Comparison of ENCODE assay signal across 23 cellular contexts in the genomic region with DNA sequence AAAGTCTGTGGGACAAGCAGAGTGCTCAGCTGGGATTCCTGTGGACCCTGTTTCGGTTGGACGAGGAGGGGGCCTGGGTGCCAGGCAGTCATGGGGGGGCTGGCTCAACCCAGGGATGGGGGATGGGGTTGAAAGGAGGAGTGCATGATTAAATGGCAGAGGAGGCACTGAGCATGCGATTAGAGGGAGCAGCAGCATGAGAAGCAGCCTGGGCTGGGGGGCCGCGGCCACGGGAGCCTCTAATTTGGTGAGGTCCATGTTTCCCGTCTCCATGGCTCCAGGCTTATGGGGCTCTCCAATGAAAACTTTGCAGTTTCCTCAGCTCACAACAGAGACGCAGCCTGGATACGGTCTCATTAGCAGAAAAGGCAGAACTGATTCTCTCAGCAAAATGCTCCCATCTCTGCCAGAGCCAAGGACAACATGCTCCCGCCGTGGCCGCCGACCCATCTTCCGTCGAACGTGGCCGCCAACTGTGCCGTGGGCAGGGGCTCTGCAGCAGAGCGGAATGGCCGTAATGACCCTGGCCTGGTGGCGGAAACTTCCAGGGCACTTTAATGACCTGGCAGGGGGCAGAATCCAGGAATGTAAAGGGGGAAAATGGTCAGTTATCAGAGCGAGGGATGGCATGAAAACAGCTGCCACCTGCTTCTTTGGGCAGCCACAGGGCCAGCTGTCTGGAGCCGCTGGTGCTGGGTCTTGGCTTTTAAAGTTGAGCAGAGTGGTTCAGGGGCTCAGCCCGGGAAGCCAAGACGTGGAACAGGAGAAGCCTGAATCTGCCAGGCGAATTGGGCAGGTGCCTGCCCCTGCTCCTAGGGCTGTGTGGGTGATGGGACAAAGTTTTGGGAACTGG.
DNase-seq lines count a peak whose midpoint lies in the region; ATAC-seq and TF ChIP-seq lines count a peak whose summit lies in the region.
"Had no signal": no experiment of that assay in that cellular context is flagged by ENCODE, and none has a peak within 500 bp of the region (broad histone marks: within the 10 kb centered on the region; RNA-seq: fewer than 3 reads in every experiment).

No MANE protein-coding gene starts in this region.

- H3K36me3 Mint-ChIP-seq in chondrocyte (ENCODE audit: low read depth) (peaks cover 51% of the 10 kb centered on the region), nephron progenitor cell (ENCODE audit: low read depth) (peaks cover 32% of the 10 kb centered on the region)
- H3K36me3 Mint-ChIP-seq in activated CD4-positive, alpha-beta T cell treated with anti-CD3 and anti-CD28 coated beads, Interleukin-2, amount 10 ng/mL, durations not matched to agents 24 days and 14 days (ENCODE audit: low read depth) = no peaks in the 10 kb centered on the region

- H3K9me3 Mint-ChIP-seq in chondrocyte (ENCODE audit: low read depth) = no peaks in the 10 kb centered on the region
- H3K9me3 Mint-ChIP-seq in nephron progenitor cell = peaks cover 20% of the 10 kb centered on the region
- peaks cover 13% of the 10 kb centered on the region for H3K9me3 Mint-ChIP-seq in activated CD4-positive, alpha-beta T cell treated with anti-CD3 and anti-CD28 coated beads, Interleukin-2, amount 10 ng/mL, durations not matched to agents 24 days and 14 days

- in situ Hi-C loops in brain microvascular endothelial cell (cut with HindIII; ENCODE audit: low pct_ligation_motif_present, low sequenced_read_pairs) = no loop called here

- peaks cover 0 to 15% (median 2%) of the 10 kb centered on the region in 4 donors for H3K4me1 ChIP-seq in tibial artery

- H3K36me3 ChIP-seq in tibial artery = peaks cover 0 to 18% (median 6%) of the 10 kb centered on the region in 3 donors
- peaks cover 85% of the 10 kb centered on the region for H3K36me3 ChIP-seq in brain microvascular endothelial cell (replicated peaks)

- no peaks in the 10 kb centered on the region for H3K27me3 ChIP-seq in tibial artery
- no peaks in the 10 kb centered on the region for H3K27me3 ChIP-seq in brain microvascular endothelial cell (replicated peaks)

- TF ChIP-seq CTCF in chondrocyte (IDR thresholded peaks at IDR 0.05) (no peak), nephron progenitor cell (IDR thresholded peaks at IDR 0.05) (no peak), tibial artery (IDR thresholded peaks at IDR 0.05) (no peak), brain microvascular endothelial cell (IDR thresholded peaks at IDR 0.05; ENCODE audit: low read depth, low read length, missing control alignments) (no peak)

- H3K27ac Mint-ChIP-seq in chondrocyte (ENCODE audit: unreplicated experiment) (peak overlapping the region; percentile 76), nephron progenitor cell (peak overlapping the region; percentile 45)
- H3K27ac Mint-ChIP-seq in activated CD4-positive, alpha-beta T cell treated with anti-CD3 and anti-CD28 coated beads, Interleukin-2, amount 10 ng/mL, durations not matched to agents 24 days and 14 days = no peak overlapping the region
- H3K27ac Mint-ChIP-seq: CD4-positive, alpha-beta T cell had no signal

- no peaks in the 10 kb centered on the region for H3K9me3 ChIP-seq in tibial artery
- H3K9me3 ChIP-seq: Caco-2 had no signal

- peaks cover 33% of the 10 kb centered on the region for H3K4me1 Mint-ChIP-seq in chondrocyte (ENCODE audit: low read depth)
- H3K4me1 Mint-ChIP-seq in nephron progenitor cell = peaks cover 12% of the 10 kb centered on the region
- H3K4me1 Mint-ChIP-seq in activated CD4-positive, alpha-beta T cell treated with anti-CD3 and anti-CD28 coated beads, Interleukin-2, amount 10 ng/mL, durations not matched to agents 24 days and 14 days = no peaks in the 10 kb centered on the region

- H3K4me3 ChIP-seq in tibial artery (no peak overlapping the region), brain microvascular endothelial cell (ENCODE audit: low read depth, low read length) (no peak overlapping the region)
- H3K4me3 ChIP-seq: GM12878, GM23248, PC-9 had no signal

- H3K4me3 Mint-ChIP-seq in chondrocyte (ENCODE audit: unreplicated experiment) = no peak overlapping the region
- H3K4me3 Mint-ChIP-seq in nephron progenitor cell = no peak overlapping the region
- no peak overlapping the region for H3K4me3 Mint-ChIP-seq in activated CD4-positive, alpha-beta T cell treated with anti-CD3 and anti-CD28 coated beads, Interleukin-2, amount 10 ng/mL, durations not matched to agents 24 days and 14 days
- H3K4me3 Mint-ChIP-seq: CD4-positive, alpha-beta T cell had no signal

- DNase-seq in Right ventricle myocardium inferior (ENCODE audit: missing footprints) (peak; percentile 25), cardiac septum (ENCODE audit: low spot score) (no peak), chondrocyte (ENCODE audit: low spot score) (no peak), nephron progenitor cell (no peak), tibial artery (no peak), superior temporal gyrus (ENCODE audit: extremely low spot score) (no peak), brain microvascular endothelial cell (no peak)
- no peak for DNase-seq in activated CD4-positive, alpha-beta T cell treated with anti-CD3 and anti-CD28 coated beads, Interleukin-2, amount 10 ng/mL, durations not matched to agents 24 days and 14 days
- DNase-seq: 8988T; Caco-2; CD4-positive, alpha-beta T cell; EL; GM23248; Kasumi-1; MM.1S; NCI-H1092; NCI-H1436 treated with DMSO at 0.1 percent for 48 hours; NCI-H2029; NCI-H2171; NCI-H526; PC-9 had no signal

- intact Hi-C loops in Right ventricle myocardium inferior (cut with DNase I) (no loop called here), cardiac septum (cut with DNase I) (no loop called here), tibial artery (cut with DNase I; ENCODE audit: low total_unique reads) (no loop called here)
- intact Hi-C loops in activated CD4-positive, alpha-beta T cell treated with anti-CD3 and anti-CD28 coated beads, Interleukin-2, amount 10 ng/mL, durations not matched to agents 24 days and 14 days (cut with micrococcal nuclease) = no loop called here

- H3K27me3 Mint-ChIP-seq in chondrocyte (ENCODE audit: low read depth) (no peaks in the 10 kb centered on the region), nephron progenitor cell (ENCODE audit: low read depth, poor library complexity) (no peaks in the 10 kb centered on the region)
- H3K27me3 Mint-ChIP-seq in activated CD4-positive, alpha-beta T cell treated with anti-CD3 and anti-CD28 coated beads, Interleukin-2, amount 10 ng/mL, durations not matched to agents 24 days and 14 days = peaks cover 3% of the 10 kb centered on the region

- ATAC-seq in Right ventricle myocardium inferior = no peak
- ATAC-seq: GM12878, HCT116 had no signal

- H3K27ac ChIP-seq in tibial artery (peak overlapping the region; percentile 42 to 50), brain microvascular endothelial cell (no peak overlapping the region)
- H3K27ac ChIP-seq: GM23248, PC-9 had no signal
